11 cellular contexts compared by ENCODE assay signal in the genomic region with DNA sequence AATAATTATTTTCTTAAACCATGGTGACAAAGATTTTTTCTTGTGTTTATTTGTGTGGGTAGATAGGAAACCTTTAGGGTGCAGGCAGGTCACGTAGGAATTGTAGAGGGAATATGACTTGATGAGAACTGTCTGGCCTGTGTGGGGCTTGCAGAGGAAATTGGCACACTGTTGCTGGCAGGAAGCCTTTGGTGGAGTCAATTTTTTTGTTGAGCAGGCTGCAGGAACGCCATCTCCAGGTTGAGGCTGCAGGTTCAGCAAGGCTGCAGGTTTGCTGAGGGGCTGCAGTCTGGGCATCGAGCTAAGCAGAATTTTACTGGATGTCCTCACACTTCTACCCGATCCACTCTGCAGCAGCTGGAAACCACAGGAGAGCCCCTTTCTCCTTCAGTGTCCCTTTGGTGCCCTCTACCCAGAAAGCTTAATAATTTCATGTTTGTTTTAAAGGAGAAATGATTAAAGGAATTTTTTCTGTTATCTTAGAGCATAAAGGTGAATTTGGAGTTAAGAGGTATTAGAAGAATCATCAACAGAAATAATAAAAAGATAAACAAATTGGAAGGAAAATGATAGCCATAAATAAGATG. TPM values are rescaled to one million over a fixed set of nuclear protein-coding genes. Genes with fewer than 3 reads are reported as not detected.
DNase-seq lines count a peak whose midpoint lies in the region; ATAC-seq and TF ChIP-seq lines count a peak whose summit lies in the region.
"Had no signal": no experiment of that assay in that cellular context is flagged by ENCODE, and none has a peak within 500 bp of the region (broad histone marks: within the 10 kb centered on the region; RNA-seq: fewer than 3 reads in every experiment).

No MANE protein-coding gene starts in this region.

- H3K36me3 ChIP-seq in H7 (replicated peaks; ENCODE audit: control insufficient read depth, insufficient read depth, low read length) = no peaks in the 10 kb centered on the region
- no peaks in the 10 kb centered on the region for H3K36me3 ChIP-seq in spleen

- peak in 1 of 11 experiments; percentile 13 for TF ChIP-seq CTCF in spleen (IDR thresholded peaks at IDR 0.05 in 8 of 11, conservative IDR thresholded peaks at IDR 0.05 in 3 of 11)

- no peak overlapping the region for H3K4me3 ChIP-seq in H7 (ENCODE audit: insufficient read depth, low read depth, low read length)
- no peak overlapping the region for H3K4me3 ChIP-seq in spleen
- H3K4me3 ChIP-seq: PC-9 had no signal

- 25 to 45% (median 38%) methylated on average over 4 of the region's 4 CpGs for WGBS in spleen, 5 donors

- intact Hi-C loops in left ventricle myocardium superior (cut with micrococcal nuclease) = no loop called here
- intact Hi-C loops in spleen (cut with DNase I; ENCODE audit: low total_unique reads) = no loop called here

- peak; percentile 60 for ATAC-seq in left ventricle myocardium superior
- ATAC-seq in HG03175 (IDR thresholded peaks at IDR 0.05; ENCODE audit: unreplicated experiment) = no peak
- ATAC-seq in GM18907 (IDR thresholded peaks at IDR 0.05; ENCODE audit: unreplicated experiment) = no peak

- H3K27me3 ChIP-seq in H7 (ENCODE audit: control insufficient read depth, insufficient read depth, low read length) (no peaks in the 10 kb centered on the region), spleen (replicated peaks in 1 of 7) (no peaks in the 10 kb centered on the region)

- peaks cover 0 to 27% (median 1%) of the 10 kb centered on the region in 6 donors for H3K4me1 ChIP-seq in spleen

- no peak for TF ChIP-seq POLR2A in spleen (IDR thresholded peaks at IDR 0.05)

- H3K9me3 ChIP-seq in spleen = peaks cover 5 to 27% (median 24%) of the 10 kb centered on the region in 8 donors

- no peak overlapping the region for H3K27ac ChIP-seq in spleen
- H3K27ac ChIP-seq: PC-9 had no signal

- DNase-seq in AG08396 (ENCODE audit: low spot score) = peak; percentile 8
- peak; percentile 14 for DNase-seq in H7
- DNase-seq in astrocyte of the hippocampus (ENCODE audit: low read depth, low spot score) = peak; percentile 26
- DNase-seq in left ventricle myocardium superior = no peak
- DNase-seq in NCI-H1092 treated with DMSO at 0.1 percent for 48 hours (lab: John Stamatoyannopoulos, UW) = no peak
- DNase-seq in spleen = no peak
- DNase-seq: activated CD4-positive, alpha-beta memory T cell treated with anti-CD3 and anti-CD28 coated beads, Interleukin-2, amount 10 ng/mL, durations not matched to agents 7 days and 5 days; DND-41; PC-9 had no signal

RNA-seq across cellular contexts. Expression of a gene that starts 37.0 kb away (rescaled TPM):
- 3.5 and 4.1 TPM in 2 replicates for total RNA-seq in H7 (2014; rRNA removed; shearing (Covaris generic))
- total RNA-seq in left ventricle myocardium superior (4.8 TPM), spleen (10 to 100 TPM in 6 of 7 donors, 1 to 10 TPM in 1; 8.4 to 21.6 (median 15.8) TPM)
- polyA plus RNA-seq in spleen = 1 to 10 TPM; 6.6 to 9.0 (median 7.6) TPM

Comparison
In these comparisons a context has a peak if more than half of its experiments do, and no peak if none do; other contexts are left out.
1. DNase-seq: peak in AG08396 (single experiment), H7 (single experiment) and astrocyte of the hippocampus (single experiment); none in left ventricle myocardium superior (single experiment), NCI-H1092 treated with DMSO at 0.1 percent for 48 hours (single experiment) and spleen (single experiment).